ENCODE assay signal across 20 cellular contexts in the genomic region with DNA sequence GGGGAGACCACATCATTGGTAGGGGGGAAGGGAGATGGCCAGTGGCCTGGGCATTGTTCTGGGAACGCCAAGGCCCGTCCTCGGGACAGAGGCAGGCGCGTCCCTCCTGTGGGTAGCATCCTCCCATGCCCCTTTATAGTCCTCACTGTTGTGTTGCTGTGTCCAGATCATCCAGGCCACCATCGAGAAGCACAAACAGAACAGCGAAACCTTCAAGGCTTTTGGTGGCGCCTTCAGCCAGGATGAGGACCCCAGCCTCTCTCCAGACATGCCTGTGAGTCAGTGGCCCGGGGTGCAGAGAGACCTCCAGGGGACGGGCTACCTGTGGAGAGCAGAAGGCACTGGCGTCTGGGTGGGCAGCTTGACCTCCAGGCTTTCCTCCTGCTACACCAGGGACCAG. TPM values are rescaled to one million over a fixed set of nuclear protein-coding genes. Genes with fewer than 3 reads are reported as not detected.
DNase-seq lines count a peak whose midpoint lies in the region; ATAC-seq and TF ChIP-seq lines count a peak whose summit lies in the region.
"Had no signal": no experiment of that assay in that cellular context is flagged by ENCODE, and none has a peak within 500 bp of the region (broad histone marks: within the 10 kb centered on the region; RNA-seq: fewer than 3 reads in every experiment).

No MANE protein-coding gene starts in this region.

- CTCF ChIA-PET in T-cell (lab: Charles Lee), result interaction anchor here in 1 of 2 donors (1.0 kb wide), 1 partner anchor 44 kb away, joined by 3 read pairs; no protein-coding TSS in a partner anchor

- DNase-seq in Right ventricle myocardium superior (peak; percentile 13), heart right ventricle (no peak), T-cell (no peak), chondrocyte (ENCODE audit: low spot score) (peak; percentile 77), type B pancreatic cell (ENCODE audit: extremely low spot score, unreplicated experiment) (no peak), SW 1271 (lab: John Stamatoyannopoulos, UW) (no peak)
- no peak for DNase-seq in stimulated activated naive B cell treated with anti-CD40 and anti-IgM and Interleukin-4, amounts not matched to agents 10 μg/mL and 1 μg/mL and 100 μg/mL, for 72 hours
- DNase-seq: amygdala, DMS153, GM23248, midbrain, natural killer cell, NCI-H1417 treated with DMSO at 0.1 percent for 48 hours, NCI-H2081 treated with DMSO at 0.1 percent for 48 hours, NCI-H345 had no signal

- TF ChIP-seq CTCF in heart right ventricle (IDR thresholded peaks at IDR 0.05) (no peak), chondrocyte (IDR thresholded peaks at IDR 0.05) (no peak), type B pancreatic cell (conservative IDR thresholded peaks at IDR 0.05) (no peak)

- intact Hi-C loops in Right ventricle myocardium superior (cut with DNase I) (no loop called here), heart right ventricle (cut with DNase I) (no loop called here)

- no peaks in the 10 kb centered on the region for H3K9me3 ChIP-seq in heart right ventricle
- H3K9me3 ChIP-seq: Peyer's patch had no signal

- WGBS in heart right ventricle, 2 donors, result 92 to 96% methylated on average over 11 of the region's 11 CpGs

- POLR2A ChIA-PET in T-cell (lab: Charles Lee), result no interaction called here

- H3K4me3 Mint-ChIP-seq in T-cell (no peak overlapping the region), chondrocyte (ENCODE audit: unreplicated experiment) (no peak overlapping the region), type B pancreatic cell (no peak overlapping the region)
- no peak overlapping the region for H3K4me3 Mint-ChIP-seq in stimulated activated naive B cell treated with anti-CD40 and anti-IgM and Interleukin-4, amounts not matched to agents 10 μg/mL and 1 μg/mL and 100 μg/mL, for 72 hours
- H3K4me3 Mint-ChIP-seq: natural killer cell had no signal

- H3K27me3 ChIP-seq in heart right ventricle, result peaks cover 0 to 3% (median 0%) of the 10 kb centered on the region in 7 donors
- H3K27me3 ChIP-seq: Peyer's patch had no signal

- H3K36me3 Mint-ChIP-seq in T-cell (peaks cover 61% of the 10 kb centered on the region), chondrocyte (ENCODE audit: low read depth) (no peaks in the 10 kb centered on the region), type B pancreatic cell (peaks cover 6% of the 10 kb centered on the region)
- H3K36me3 Mint-ChIP-seq in stimulated activated naive B cell treated with anti-CD40 and anti-IgM and Interleukin-4, amounts not matched to agents 10 μg/mL and 1 μg/mL and 100 μg/mL, for 72 hours, result peaks cover 48 to 50% of the 10 kb centered on the region in 2 donors
- H3K36me3 Mint-ChIP-seq: natural killer cell had no signal

- H3K9me3 Mint-ChIP-seq in T-cell (no peaks in the 10 kb centered on the region), chondrocyte (ENCODE audit: low read depth) (no peaks in the 10 kb centered on the region), type B pancreatic cell (no peaks in the 10 kb centered on the region)
- H3K9me3 Mint-ChIP-seq in stimulated activated naive B cell treated with anti-CD40 and anti-IgM and Interleukin-4, amounts not matched to agents 10 μg/mL and 1 μg/mL and 100 μg/mL, for 72 hours, result no peaks in the 10 kb centered on the region
- H3K9me3 Mint-ChIP-seq: activated T-helper 2 cell treated with anti-CD3 and anti-CD28 coated beads, Interferon-gamma antibody, Interleukin-2, Interleukin-4, amounts not matched to agents 10 μg/mL and 5 μg/mL and 100 μg/mL, durations not matched to agents 14 hours and 24 hours and 36 hours; natural killer cell had no signal

- H3K36me3 ChIP-seq in heart right ventricle, result peaks cover 0 to 92% (median 0%) of the 10 kb centered on the region in 9 donors
- H3K36me3 ChIP-seq: Peyer's patch had no signal

- no peak for ATAC-seq in Right ventricle myocardium superior (ENCODE audit: poor library complexity)
- ATAC-seq in heart right ventricle, result no peak
- no peak for ATAC-seq in T-cell (replicated peaks in 1 of 4)
- no peak for ATAC-seq in stimulated activated naive B cell treated with anti-CD40 and anti-IgM and Interleukin-4, amounts not matched to agents 10 μg/mL and 1 μg/mL and 100 μg/mL, for 72 hours (replicated peaks)

- peaks cover 60 to 67% (median 63%) of the 10 kb centered on the region in 3 donors for H3K4me1 Mint-ChIP-seq in T-cell
- no peaks in the 10 kb centered on the region for H3K4me1 Mint-ChIP-seq in chondrocyte (ENCODE audit: low read depth)
- H3K4me1 Mint-ChIP-seq in stimulated activated naive B cell treated with anti-CD40 and anti-IgM and Interleukin-4, amounts not matched to agents 10 μg/mL and 1 μg/mL and 100 μg/mL, for 72 hours, result peaks cover 7 to 14% of the 10 kb centered on the region in 2 donors
- peaks cover 14% of the 10 kb centered on the region for H3K4me1 Mint-ChIP-seq in type B pancreatic cell (ENCODE audit: unreplicated experiment)

- no peak overlapping the region for H3K4me3 ChIP-seq in heart right ventricle
- H3K4me3 ChIP-seq: GM23248, Peyer's patch had no signal

- no peak overlapping the region for H3K27ac ChIP-seq in heart right ventricle
- H3K27ac ChIP-seq: epithelial cell of prostate, GM23248, KMS-11, Peyer's patch had no signal

- no peaks in the 10 kb centered on the region for H3K27me3 Mint-ChIP-seq in T-cell
- H3K27me3 Mint-ChIP-seq in chondrocyte (ENCODE audit: low read depth), result peaks cover 11% of the 10 kb centered on the region
- no peaks in the 10 kb centered on the region for H3K27me3 Mint-ChIP-seq in stimulated activated naive B cell treated with anti-CD40 and anti-IgM and Interleukin-4, amounts not matched to agents 10 μg/mL and 1 μg/mL and 100 μg/mL, for 72 hours
- no peaks in the 10 kb centered on the region for H3K27me3 Mint-ChIP-seq in type B pancreatic cell

- peak overlapping the region; percentile 80 to 91 for H3K27ac Mint-ChIP-seq in T-cell
- H3K27ac Mint-ChIP-seq in chondrocyte (ENCODE audit: unreplicated experiment), result no peak overlapping the region
- peak overlapping the region; percentile 14 for H3K27ac Mint-ChIP-seq in stimulated activated naive B cell treated with anti-CD40 and anti-IgM and Interleukin-4, amounts not matched to agents 10 μg/mL and 1 μg/mL and 100 μg/mL, for 72 hours
- H3K27ac Mint-ChIP-seq in type B pancreatic cell, result no peak overlapping the region

- H3K4me1 ChIP-seq in heart right ventricle, result peaks cover 0 to 13% (median 0%) of the 10 kb centered on the region in 9 donors
- H3K4me1 ChIP-seq: Peyer's patch had no signal

RNA-seq across cellular contexts. Expression of a gene that starts 38.4 kb away (rescaled TPM):
- 0.56 TPM for total RNA-seq in Right ventricle myocardium superior
- total RNA-seq in heart right ventricle, result 1 to 10 TPM in 3 of 10 donors, under 1 TPM in 6, not detected in 1; 0.40 to 2.1 (median 0.79) TPM
- under 1 TPM; 0.74 to 0.88 TPM for polyA plus RNA-seq in heart right ventricle
- total RNA-seq in T-cell, result 10 to 100 TPM; 39.6 to 79.2 (median 71.2) TPM
- not detected in 3 replicates for total RNA-seq in chondrocyte
- 1.5 and 3.8 TPM in 2 replicates for total RNA-seq in type B pancreatic cell (ENCODE audit: low replicate concordance)
- total RNA-seq: G401 had no signal
- polyA plus RNA-seq: GM23248 had no signal

Comparison
In these comparisons a context has a peak if more than half of its experiments do, and no peak if none do; other contexts are left out.
1. DNase-seq: peak in Right ventricle myocardium superior (single experiment) and chondrocyte (single experiment); none in heart right ventricle (0 of 2), T-cell (0 of 34), stimulated activated naive B cell treated with anti-CD40 and anti-IgM and Interleukin-4, amounts not matched to agents 10 μg/mL and 1 μg/mL and 100 μg/mL, for 72 hours (single experiment), type B pancreatic cell (single experiment) and SW 1271 (0 of 2).
2. H3K27ac Mint-ChIP-seq: peak in T-cell (2 of 2) and stimulated activated naive B cell treated with anti-CD40 and anti-IgM and Interleukin-4, amounts not matched to agents 10 μg/mL and 1 μg/mL and 100 μg/mL, for 72 hours (single experiment); none in chondrocyte (single experiment) and type B pancreatic cell (single experiment).